Comparison of ENCODE assay signal across 1 cellular context in genomic region chr1:34929853-34930701, GRCh38.
TF ChIP-seq lines count a peak whose summit lies in the region.

No MANE protein-coding gene starts in this region.

TF ChIP-seq in GM12878, 131 proteins besides CTCF, POLR2A, EP300 and RAD21:
- TF ChIP-seq ETV6 (conservative IDR thresholded peaks at IDR 0.05 in 1 of 2, IDR thresholded peaks at IDR 0.05 in 1 of 2; ENCODE audit: borderline replicate concordance in 1 of 2, low read depth in 1 of 2) (no peak), RELB (IDR thresholded peaks at IDR 0.05; ENCODE audit: low read depth) (no peak)
TF ChIP-seq in GM12878: peak in this region for 0.
